Comparison of ENCODE assay signal across 13 cellular contexts in genomic region chr4:5165419-5166369, GRCh38.
A peak's percentile ranks its signal among the peaks of the same experiment; 100 is the strongest.
DNase-seq lines count a peak whose midpoint lies in the region; TF ChIP-seq lines count a peak whose summit lies in the region.
"Had no signal": no experiment of that assay in that cellular context is flagged by ENCODE, and none has a peak within 500 bp of the region (broad histone marks: within the 10 kb centered on the region; RNA-seq: fewer than 3 reads in every experiment).

No MANE protein-coding gene starts in this region.

- peak; percentile 0 for DNase-seq in HEK293T (ENCODE audit: extremely low spot score)
- peak; percentile 17 for DNase-seq in SW480 (ENCODE audit: low spot score)
- peak; percentile 37 for DNase-seq in foreskin melanocyte
- DNase-seq in NOMO-1 (lab: John Stamatoyannopoulos, UW; ENCODE audit: unreplicated experiment in 2 of 2) = no peak
- DNase-seq in right atrium auricular region (ENCODE audit: low spot score) = no peak
- DNase-seq in activated CD4-positive, alpha-beta memory T cell treated with anti-CD3 and anti-CD28 coated beads for 36 hours = no peak
- DNase-seq: DMS79, kidney, NCI-H446, occipital lobe had no signal

- CTCF ChIA-PET in HEK293T (lab: Yijun Ruan, JAX) = no interaction called here
- CTCF ChIA-PET in activated CD4-positive, alpha-beta memory T cell treated with anti-CD3 and anti-CD28 coated beads for 36 hours (lab: Charles Lee) = no interaction called here

- H3K9me3 ChIP-seq in skeletal muscle satellite cell (replicated peaks; ENCODE audit: low read length) = no peaks in the 10 kb centered on the region
- no peaks in the 10 kb centered on the region for H3K9me3 ChIP-seq in right atrium auricular region

- POLR2A ChIA-PET in HEK293T (lab: Yijun Ruan, JAX) = no interaction called here
- POLR2A ChIA-PET in activated CD4-positive, alpha-beta memory T cell treated with anti-CD3 and anti-CD28 coated beads for 36 hours (lab: Charles Lee) = no interaction called here

- no peaks in the 10 kb centered on the region for H3K27me3 Mint-ChIP-seq in activated CD4-positive, alpha-beta memory T cell treated with anti-CD3 and anti-CD28 coated beads for 36 hours
- H3K27me3 Mint-ChIP-seq: activated naive CD8-positive, alpha-beta T cell had no signal

- H3K27ac Mint-ChIP-seq in activated CD4-positive, alpha-beta memory T cell treated with anti-CD3 and anti-CD28 coated beads for 36 hours = no peak overlapping the region
- H3K27ac Mint-ChIP-seq: activated naive CD8-positive, alpha-beta T cell had no signal

- H3K9me3 Mint-ChIP-seq in activated CD4-positive, alpha-beta memory T cell treated with anti-CD3 and anti-CD28 coated beads for 36 hours = peaks cover 3% of the 10 kb centered on the region

- H3K4me1 ChIP-seq in skeletal muscle satellite cell (ENCODE audit: control insufficient read depth, insufficient read depth, low read length) = peaks cover 19% of the 10 kb centered on the region
- H3K4me1 ChIP-seq in right atrium auricular region = no peaks in the 10 kb centered on the region

- H3K27ac ChIP-seq in right atrium auricular region = no peak overlapping the region
- H3K27ac ChIP-seq: KMS-11 had no signal

- H3K9ac ChIP-seq in skeletal muscle satellite cell (ENCODE audit: low read depth, low read length) = peak overlapping the region; percentile 72
- H3K9ac ChIP-seq: KMS-11 had no signal

- peak overlapping the region; percentile 50 for H3K4me2 ChIP-seq in skeletal muscle satellite cell (ENCODE audit: low read length)
- H3K4me2 ChIP-seq: KMS-11 had no signal

- no peak overlapping the region for H3K4me3 Mint-ChIP-seq in activated CD4-positive, alpha-beta memory T cell treated with anti-CD3 and anti-CD28 coated beads for 36 hours
- H3K4me3 Mint-ChIP-seq: activated naive CD8-positive, alpha-beta T cell had no signal

- no peak for TF ChIP-seq CTCF in right atrium auricular region (IDR thresholded peaks at IDR 0.05)

- intact Hi-C loops in activated CD4-positive, alpha-beta memory T cell treated with anti-CD3 and anti-CD28 coated beads for 36 hours (cut with micrococcal nuclease) = no loop called here

- no peaks in the 10 kb centered on the region for H3K36me3 Mint-ChIP-seq in activated CD4-positive, alpha-beta memory T cell treated with anti-CD3 and anti-CD28 coated beads for 36 hours
- H3K36me3 Mint-ChIP-seq: activated naive CD8-positive, alpha-beta T cell had no signal

- H3K4me3 ChIP-seq in skeletal muscle satellite cell (ENCODE audit: low read length) (peak overlapping the region; percentile 21), right atrium auricular region (no peak overlapping the region)

- no peaks in the 10 kb centered on the region for H3K4me1 Mint-ChIP-seq in activated CD4-positive, alpha-beta memory T cell treated with anti-CD3 and anti-CD28 coated beads for 36 hours (ENCODE audit: low read depth)

- H3K27me3 ChIP-seq in skeletal muscle satellite cell (ENCODE audit: control insufficient read depth, insufficient read depth, low read length) (no peaks in the 10 kb centered on the region), right atrium auricular region (no peaks in the 10 kb centered on the region)

- no peaks in the 10 kb centered on the region for H3K36me3 ChIP-seq in skeletal muscle satellite cell (ENCODE audit: insufficient read depth, low read length)
- H3K36me3 ChIP-seq in right atrium auricular region = no peaks in the 10 kb centered on the region

TF ChIP-seq in HEK293T, 16 proteins besides CTCF, POLR2A, EP300 and RAD21:
- TF ChIP-seq BHLHE40 (IDR thresholded peaks at IDR 0.05; ENCODE audit: borderline replicate concordance) = no peak
- no peak for TF ChIP-seq ZNF384 (IDR thresholded peaks at IDR 0.05)

Comparison
In these comparisons a context has a peak if more than half of its experiments do, and no peak if none do; other contexts are left out.
1. DNase-seq: peak in HEK293T (single experiment), SW480 (single experiment) and foreskin melanocyte (single experiment); none in NOMO-1 (0 of 2), right atrium auricular region (single experiment) and activated CD4-positive, alpha-beta memory T cell treated with anti-CD3 and anti-CD28 coated beads for 36 hours (single experiment).